11 cellular contexts compared by ENCODE assay signal in the genomic region with DNA sequence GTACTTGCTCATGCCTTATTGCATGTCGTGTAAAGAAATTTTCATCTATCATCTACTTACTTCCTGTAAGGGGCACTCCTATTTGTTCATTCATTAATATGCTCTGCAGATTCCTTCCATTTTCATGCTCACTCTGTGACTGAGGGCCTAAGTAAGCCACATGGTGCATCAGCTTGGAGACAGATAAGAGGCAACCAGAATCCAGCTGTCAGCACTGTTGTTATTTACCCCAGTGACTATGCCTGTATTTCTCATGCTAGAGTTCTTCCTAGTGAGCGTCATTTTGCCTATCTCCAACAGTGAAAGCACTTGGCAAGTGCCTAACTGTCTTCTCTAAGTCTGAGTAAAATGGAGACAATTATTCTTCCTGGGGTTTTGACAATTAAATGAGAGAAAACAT.
"Had no signal": no experiment of that assay in that cellular context is flagged by ENCODE, and none has a peak within 500 bp of the region (broad histone marks: within the 10 kb centered on the region; RNA-seq: fewer than 3 reads in every experiment).

No MANE protein-coding gene starts in this region.

- H3K9me3 ChIP-seq: adrenal gland had no signal

- H2AFZ ChIP-seq: neural progenitor cell, parathyroid adenoma had no signal

- H3K27ac ChIP-seq: adrenal gland, neural progenitor cell, parathyroid adenoma had no signal

- H3K79me2 ChIP-seq: parathyroid adenoma had no signal

- H3K4me2 ChIP-seq: neural progenitor cell had no signal

- H3K27me3 ChIP-seq: adrenal gland, neural progenitor cell had no signal

- H3K4me3 ChIP-seq: adrenal gland, neural progenitor cell had no signal

- DNase-seq: activated B cell treated with CpG ODN at 0.5 μM for 24 hours; activated CD4-positive, alpha-beta T cell treated with anti-CD3 and anti-CD28 coated beads, Interleukin-2, amount 50 U/mL, for 1 hour; activated naive CD4-positive, alpha-beta T cell treated with anti-CD3 and anti-CD28 coated beads, Interleukin-2, amount 50 U/mL, for 16 hours; activated T-cell treated with anti-CD3 and anti-CD28 coated beads, Interleukin-2, amount 50 U/mL, for 1 hour; adrenal gland; erythroblast; foreskin melanocyte; head of caudate nucleus; small intestine had no signal

- H3K9ac ChIP-seq: neural progenitor cell, parathyroid adenoma had no signal

- H3K4me1 ChIP-seq: adrenal gland, neural progenitor cell, parathyroid adenoma had no signal

- H3K36me3 ChIP-seq: adrenal gland, neural progenitor cell had no signal
